In the genomic region with DNA sequence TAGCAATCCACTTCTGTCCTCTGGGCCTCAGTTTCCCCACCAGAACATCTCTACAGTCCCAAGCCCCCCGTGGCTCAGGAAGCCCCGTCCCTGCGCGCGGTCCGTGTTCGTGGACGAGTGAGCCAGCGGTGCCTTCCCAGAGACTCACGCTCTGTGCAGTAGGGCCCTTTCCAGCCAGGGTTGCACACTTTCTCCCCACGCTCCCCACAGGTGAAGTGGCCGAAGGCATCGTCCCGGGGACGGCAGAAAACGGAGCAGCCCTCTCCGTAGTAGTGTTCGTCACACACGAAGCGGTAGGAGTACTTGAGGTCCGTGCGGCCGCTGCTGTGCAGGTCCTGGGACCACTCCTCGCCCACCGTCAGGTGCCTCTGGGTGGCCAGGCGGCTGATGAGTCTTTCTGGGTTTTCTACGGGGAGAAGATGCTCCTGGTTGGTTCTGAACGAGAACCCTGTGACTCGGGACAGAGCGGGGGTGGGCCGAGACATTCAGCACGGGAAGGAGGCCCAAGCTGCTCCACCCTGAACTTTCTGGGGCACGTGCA, we compare ENCODE assay signal across 1 cellular context.
TF ChIP-seq lines count a peak whose summit lies in the region.

No MANE protein-coding gene starts in this region.

TF ChIP-seq in H1, 55 proteins besides CTCF, POLR2A, EP300 and RAD21:
- TF ChIP-seq YY1 (IDR thresholded peaks at IDR 0.05; ENCODE audit: low read depth, low read length), result no peak
- TF ChIP-seq RXRA (IDR thresholded peaks at IDR 0.05; ENCODE audit: insufficient read depth, low read depth, low read length), result no peak
- TF ChIP-seq SUZ12 (IDR thresholded peaks at IDR 0.05; ENCODE audit: low read length), result no peak
- TF ChIP-seq, protein P1, sequence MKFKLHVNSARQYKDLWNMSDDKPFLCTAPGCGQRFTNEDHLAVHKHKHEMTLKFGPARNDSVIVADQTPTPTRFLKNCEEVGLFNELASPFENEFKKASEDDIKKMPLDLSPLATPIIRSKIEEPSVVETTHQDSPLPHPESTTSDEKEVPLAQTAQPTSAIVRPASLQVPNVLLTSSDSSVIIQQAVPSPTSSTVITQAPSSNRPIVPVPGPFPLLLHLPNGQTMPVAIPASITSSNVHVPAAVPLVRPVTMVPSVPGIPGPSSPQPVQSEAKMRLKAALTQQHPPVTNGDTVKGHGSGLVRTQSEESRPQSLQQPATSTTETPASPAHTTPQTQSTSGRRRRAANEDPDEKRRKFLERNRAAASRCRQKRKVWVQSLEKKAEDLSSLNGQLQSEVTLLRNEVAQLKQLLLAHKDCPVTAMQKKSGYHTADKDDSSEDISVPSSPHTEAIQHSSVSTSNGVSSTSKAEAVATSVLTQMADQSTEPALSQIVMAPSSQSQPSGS (IDR thresholded peaks at IDR 0.05; ENCODE audit: low read length), result no peak
- TF ChIP-seq, protein P2, sequence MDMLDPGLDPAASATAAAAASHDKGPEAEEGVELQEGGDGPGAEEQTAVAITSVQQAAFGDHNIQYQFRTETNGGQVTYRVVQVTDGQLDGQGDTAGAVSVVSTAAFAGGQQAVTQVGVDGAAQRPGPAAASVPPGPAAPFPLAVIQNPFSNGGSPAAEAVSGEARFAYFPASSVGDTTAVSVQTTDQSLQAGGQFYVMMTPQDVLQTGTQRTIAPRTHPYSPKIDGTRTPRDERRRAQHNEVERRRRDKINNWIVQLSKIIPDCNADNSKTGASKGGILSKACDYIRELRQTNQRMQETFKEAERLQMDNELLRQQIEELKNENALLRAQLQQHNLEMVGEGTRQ (IDR thresholded peaks at IDR 0.05; ENCODE audit: low read length), result no peak
- no peak for TF ChIP-seq EZH2 (IDR thresholded peaks at IDR 0.05; ENCODE audit: low read depth, low read length, severe bottlenecking)
